In genomic region chr5:73899055-73899454, GRCh38 we compare ENCODE assay signal across 10 cellular contexts.
DNase-seq lines count a peak whose midpoint lies in the region; ATAC-seq and TF ChIP-seq lines count a peak whose summit lies in the region.
"Had no signal": no experiment of that assay in that cellular context is flagged by ENCODE, and none has a peak within 500 bp of the region (broad histone marks: within the 10 kb centered on the region; RNA-seq: fewer than 3 reads in every experiment).

No MANE protein-coding gene starts in this region.

- POLR2A ChIA-PET in CD8-positive, alpha-beta T cell (lab: Charles Lee): no interaction called here

- H3K27me3 Mint-ChIP-seq in CD8-positive, alpha-beta T cell (ENCODE audit: low read depth): peaks cover 29% of the 10 kb centered on the region

- no peaks in the 10 kb centered on the region for H3K4me1 Mint-ChIP-seq in CD8-positive, alpha-beta T cell (ENCODE audit: low read depth)

- H3K9me3 ChIP-seq in CD8-positive, alpha-beta T cell (ENCODE audit: low read length): no peaks in the 10 kb centered on the region

- no peak overlapping the region for H3K27ac ChIP-seq in CD8-positive, alpha-beta T cell (ENCODE audit: low read depth, low read length)

- peak; percentile 76 for ATAC-seq in GM18498 (IDR thresholded peaks at IDR 0.05; ENCODE audit: unreplicated experiment)
- ATAC-seq in GM19395 (IDR thresholded peaks at IDR 0.05; ENCODE audit: unreplicated experiment): peak; percentile 82
- ATAC-seq in HG03066 (IDR thresholded peaks at IDR 0.05; ENCODE audit: low read depth, unreplicated experiment): peak; percentile 81
- no peak for ATAC-seq in CD8-positive, alpha-beta T cell
- ATAC-seq: left lobe of liver had no signal

- H3K27ac Mint-ChIP-seq in CD8-positive, alpha-beta T cell: no peak overlapping the region

- no peaks in the 10 kb centered on the region for H3K9me3 Mint-ChIP-seq in CD8-positive, alpha-beta T cell

- CTCF ChIA-PET in CD8-positive, alpha-beta T cell (lab: Charles Lee): interaction anchor here (0.6 to 2.3 kb wide), 3 partner anchors 9 to 751 kb away, joined by 3 to 11 read pairs (median 4); no protein-coding TSS in a partner anchor

- H3K36me3 Mint-ChIP-seq in CD8-positive, alpha-beta T cell: no peaks in the 10 kb centered on the region

- no peak overlapping the region for H3K4me3 ChIP-seq in CD8-positive, alpha-beta T cell (ENCODE audit: low read depth, low read length)
- H3K4me3 ChIP-seq: PC-9 had no signal

- no peaks in the 10 kb centered on the region for H3K27me3 ChIP-seq in CD8-positive, alpha-beta T cell (ENCODE audit: insufficient read depth, low read length)

- H3K36me3 ChIP-seq in CD8-positive, alpha-beta T cell (ENCODE audit: insufficient read depth, low read length): no peaks in the 10 kb centered on the region

- no peaks in the 10 kb centered on the region for H3K4me1 ChIP-seq in CD8-positive, alpha-beta T cell (ENCODE audit: insufficient read depth, low read length)

- no peak for TF ChIP-seq CTCF in CD8-positive, alpha-beta T cell (IDR thresholded peaks at IDR 0.05)

- intact Hi-C loops in CD8-positive, alpha-beta T cell (cut with DNase I, micrococcal nuclease): no loop called here

- H3K4me3 Mint-ChIP-seq in CD8-positive, alpha-beta T cell: no peak overlapping the region

- DNase-seq in epidermal melanocyte (ENCODE audit: insufficient read length, low spot score) (peak; percentile 54), SHP77 treated with DMSO at 0.1 percent for 48 hours (lab: John Stamatoyannopoulos, UW) (no peak), amygdala (lab: John Stamatoyannopoulos, UW) (no peak)
- no peak for DNase-seq in activated CD4-positive, CD25-positive, alpha-beta regulatory T cell (lab: John Stamatoyannopoulos, UW)
- DNase-seq in CD8-positive, alpha-beta T cell: no peak
- DNase-seq: PC-9 had no signal
